ENCODE assay signal across 8 cellular contexts in the genomic region with DNA sequence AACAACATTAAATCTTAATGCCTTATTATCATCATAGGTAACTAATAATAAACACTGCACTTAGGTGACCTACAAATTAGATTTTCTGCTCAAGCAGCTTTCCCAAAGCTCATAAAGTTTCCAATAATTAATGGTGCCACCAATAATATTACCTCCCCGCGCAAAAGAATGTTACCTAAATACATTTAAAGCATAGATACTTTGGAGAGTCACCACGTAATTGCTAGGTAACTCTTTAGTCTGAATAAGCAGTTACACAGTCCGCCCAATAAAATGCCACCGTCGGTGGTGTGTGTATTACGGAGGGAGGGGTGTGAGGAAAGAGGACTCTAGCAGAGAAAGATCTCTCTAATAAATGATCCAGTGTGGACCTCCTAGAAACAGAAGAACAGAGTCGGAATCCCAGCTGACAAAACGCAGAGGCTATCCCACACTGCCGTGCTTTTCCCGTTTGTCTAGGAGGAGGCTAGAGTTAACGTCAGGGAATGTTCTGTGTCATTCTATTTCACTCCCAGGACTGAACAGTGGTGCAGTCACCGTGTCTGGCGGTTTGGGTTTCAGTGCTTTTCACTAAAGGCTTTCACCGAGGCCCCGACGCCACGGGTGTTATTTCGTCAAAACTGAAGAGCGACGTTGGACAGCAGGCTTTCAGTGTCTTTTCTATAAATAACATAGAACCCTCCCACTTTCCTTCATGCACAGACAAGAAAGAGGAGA. TPM values are rescaled to one million over a fixed set of nuclear protein-coding genes. Genes with fewer than 3 reads are reported as not detected.
DNase-seq lines count a peak whose midpoint lies in the region; TF ChIP-seq lines count a peak whose summit lies in the region.

No MANE protein-coding gene starts in this region.

- no peak for TF ChIP-seq CTCF in VCaP (conservative IDR thresholded peaks at IDR 0.05)
- no peak for TF ChIP-seq CTCF in kidney epithelial cell (IDR thresholded peaks at IDR 0.05; ENCODE audit: insufficient read depth, low read length, poor library complexity, severe bottlenecking)

- no peaks in the 10 kb centered on the region for H3K36me3 ChIP-seq in kidney epithelial cell (ENCODE audit: control insufficient read depth, insufficient read depth, low read length)

- POLR2A ChIA-PET in HEK293T (lab: Yijun Ruan, JAX): interaction anchor here (1.0 to 1.4 kb wide), 8 partner anchors 8 to 257 kb away, joined by 3 to 6 read pairs (median 5); a partner anchor contains a TSS

- peak overlapping the region; percentile 83 for H3K27ac ChIP-seq in VCaP

- H3K4me3 ChIP-seq in GM08714 (ENCODE audit: low read length): peak overlapping the region; percentile 94
- peak overlapping the region; percentile 97 for H3K4me3 ChIP-seq in kidney epithelial cell (ENCODE audit: low read depth, low read length)

- CTCF ChIA-PET in HEK293T (lab: Yijun Ruan, JAX): interaction anchor here (0.9 kb wide), 1 partner anchor 9 kb away, joined by 3 read pairs; no protein-coding TSS in a partner anchor

- H3K27me3 ChIP-seq in kidney epithelial cell (ENCODE audit: control insufficient read depth, insufficient read depth, low read length): no peaks in the 10 kb centered on the region

- DNase-seq in HEK293T (ENCODE audit: extremely low spot score): peak; percentile 47
- DNase-seq in NCI-H1048 (lab: John Stamatoyannopoulos, UW): peak; percentile 24
- peak; percentile 53 for DNase-seq in cerebellum (ENCODE audit: low spot score)
- peak; percentile 21 for DNase-seq in kidney epithelial cell (ENCODE audit: low read depth)
- DNase-seq in stimulated activated CD4-positive, alpha-beta T cell treated with anti-CD3 and anti-CD28 coated beads, Interleukin-15, amount 100 ng/mL, for 48 hours (ENCODE audit: low read depth in 2 of 2): peak; percentile 27 to 38
- no peak for DNase-seq in NCI-H1694 treated with DMSO at 0.1 percent for 48 hours (lab: John Stamatoyannopoulos, UW)

TF ChIP-seq in HEK293T, 16 proteins besides CTCF, POLR2A, EP300 and RAD21:
- TF ChIP-seq SUZ12 (IDR thresholded peaks at IDR 0.05): no peak
- no peak for TF ChIP-seq NFRKB (IDR thresholded peaks at IDR 0.05)
- TF ChIP-seq, protein P1, sequence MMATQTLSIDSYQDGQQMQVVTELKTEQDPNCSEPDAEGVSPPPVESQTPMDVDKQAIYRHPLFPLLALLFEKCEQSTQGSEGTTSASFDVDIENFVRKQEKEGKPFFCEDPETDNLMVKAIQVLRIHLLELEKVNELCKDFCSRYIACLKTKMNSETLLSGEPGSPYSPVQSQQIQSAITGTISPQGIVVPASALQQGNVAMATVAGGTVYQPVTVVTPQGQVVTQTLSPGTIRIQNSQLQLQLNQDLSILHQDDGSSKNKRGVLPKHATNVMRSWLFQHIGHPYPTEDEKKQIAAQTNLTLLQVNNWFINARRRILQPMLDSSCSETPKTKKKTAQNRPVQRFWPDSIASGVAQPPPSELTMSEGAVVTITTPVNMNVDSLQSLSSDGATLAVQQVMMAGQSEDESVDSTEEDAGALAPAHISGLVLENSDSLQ (IDR thresholded peaks at IDR 0.05): no peak
- peak; percentile 42 for TF ChIP-seq L3MBTL2 (conservative IDR thresholded peaks at IDR 0.05)

RNA-seq across cellular contexts. Expression of a gene that starts 0.6 kb away (rescaled TPM):
- total RNA-seq in cerebellum (25.2 TPM), kidney epithelial cell (9.9 and 10.3 TPM in 2 replicates)
